ENCODE assay signal across 7 cellular contexts in genomic region chr3:49812916-49813496, GRCh38. TPM values are rescaled to one million over a fixed set of nuclear protein-coding genes. Genes with fewer than 3 reads are reported as not detected.
DNase-seq lines count a peak whose midpoint lies in the region; ATAC-seq and TF ChIP-seq lines count a peak whose summit lies in the region.
"Had no signal": no experiment of that assay in that cellular context is flagged by ENCODE, and none has a peak within 500 bp of the region (broad histone marks: within the 10 kb centered on the region; RNA-seq: fewer than 3 reads in every experiment).

No MANE protein-coding gene starts in this region.

- peaks cover 12% of the 10 kb centered on the region for H3K4me1 ChIP-seq in psoas muscle

- ATAC-seq in psoas muscle, result peak in 3 of 4 donors; percentile 13 to 35 (median 19)
- ATAC-seq in HG03571 (IDR thresholded peaks at IDR 0.05; ENCODE audit: unreplicated experiment), result no peak
- ATAC-seq in GM21786 (IDR thresholded peaks at IDR 0.05; ENCODE audit: unreplicated experiment), result no peak
- ATAC-seq in HG03354 (IDR thresholded peaks at IDR 0.05; ENCODE audit: poor library complexity, severe bottlenecking, unreplicated experiment), result no peak

- DNase-seq in HL-60 (ENCODE audit: low read depth in 1 of 2, low spot score in 1 of 2) (no peak), coronary artery (ENCODE audit: low spot score) (no peak), psoas muscle (no peak)
- DNase-seq: NCI-H774 had no signal

- TF ChIP-seq CTCF in HL-60 (IDR thresholded peaks at IDR 0.05; ENCODE audit: insufficient read depth, low read length) (no peak), coronary artery (IDR thresholded peaks at IDR 0.05) (no peak), psoas muscle (IDR thresholded peaks at IDR 0.05) (no peak)

- H3K9me3 ChIP-seq in psoas muscle, result no peaks in the 10 kb centered on the region

- intact Hi-C loops in psoas muscle (cut with DNase I), result no loop called here

- H3K27ac ChIP-seq in HL-60 (replicated peaks), result peak overlapping the region; percentile 65
- peak overlapping the region; percentile 67 to 85 for H3K27ac ChIP-seq in coronary artery
- peak overlapping the region; percentile 60 for H3K27ac ChIP-seq in psoas muscle

- 20 to 39% (median 29%) methylated on average over 9 of the region's 9 CpGs for WGBS in psoas muscle, 3 donors

- H3K27me3 ChIP-seq in HL-60 (ENCODE audit: insufficient read depth, poor library complexity, severe bottlenecking) (no peaks in the 10 kb centered on the region), psoas muscle (ENCODE audit: insufficient read depth in 3 of 3, low read length in 2 of 3) (no peaks in the 10 kb centered on the region)

- peaks cover 0 to 5% of the 10 kb centered on the region in 2 donors for H3K36me3 ChIP-seq in psoas muscle (ENCODE audit: insufficient read depth in 1 of 2, low read depth in 1 of 2)

- peak overlapping the region; percentile 34 for H3K4me3 ChIP-seq in HL-60 (replicated peaks; ENCODE audit: insufficient read depth, low read length)
- H3K4me3 ChIP-seq in coronary artery, result peak overlapping the region; percentile 74
- H3K4me3 ChIP-seq in psoas muscle, result peak overlapping the region; percentile 67

RNA-seq across cellular contexts. Expression of gene UBA7, which starts 0.7 kb away (rescaled TPM):
- 10 to 100 TPM in 1 of 4 donors, 1 to 10 TPM in 3; 4.9 to 10.4 (median 7.3) TPM for total RNA-seq in psoas muscle
- polyA plus RNA-seq in psoas muscle, result 1 to 10 TPM; 3.3 to 4.2 (median 4.1) TPM

RNA-seq across cellular contexts. Expression of gene INKA1, which starts 9.9 kb away (rescaled TPM):
- total RNA-seq in psoas muscle, result 10 to 100 TPM in 1 of 4 donors, 1 to 10 TPM in 3; 2.2 to 20.1 (median 3.6) TPM
- polyA plus RNA-seq in psoas muscle, result 1 to 10 TPM; 2.4 to 5.2 (median 3.6) TPM

RNA-seq across cellular contexts. Expression of gene CDHR4, which starts 13.3 kb away (rescaled TPM):
- not detected for total RNA-seq in psoas muscle
- polyA plus RNA-seq in psoas muscle, result under 1 TPM in 2 of 3 donors, not detected in 1; 0.03 to 0.28 TPM

RNA-seq across cellular contexts. Expression of gene IP6K1, which starts 26.7 kb away (rescaled TPM):
- 10 to 100 TPM; 11.6 to 16.1 (median 13.1) TPM for total RNA-seq in psoas muscle
- polyA plus RNA-seq in psoas muscle, result 10 to 100 TPM in 1 of 3 donors, 1 to 10 TPM in 2; 9.1 to 15.5 (median 9.5) TPM

RNA-seq across cellular contexts. Expression of gene TRAIP, which starts 43.4 kb away (rescaled TPM):
- total RNA-seq in psoas muscle, result 1 to 10 TPM in 2 of 4 donors, under 1 TPM in 2; 0.36 to 1.2 (median 0.81) TPM
- polyA plus RNA-seq in psoas muscle, result 1 to 10 TPM; 1.3 to 4.6 (median 2.0) TPM

Comparison
In these comparisons a context has a peak if more than half of its experiments do, and no peak if none do; other contexts are left out.
1. ATAC-seq: peak in psoas muscle (3 of 4); none in HG03571 (single experiment), GM21786 (single experiment) and HG03354 (single experiment).
2. Peak in every context shown above with its lines, with median percentiles within 50 percentile points of each other: H3K27ac ChIP-seq and H3K4me3 ChIP-seq.